22 cellular contexts compared by ENCODE assay signal in the genomic region with DNA sequence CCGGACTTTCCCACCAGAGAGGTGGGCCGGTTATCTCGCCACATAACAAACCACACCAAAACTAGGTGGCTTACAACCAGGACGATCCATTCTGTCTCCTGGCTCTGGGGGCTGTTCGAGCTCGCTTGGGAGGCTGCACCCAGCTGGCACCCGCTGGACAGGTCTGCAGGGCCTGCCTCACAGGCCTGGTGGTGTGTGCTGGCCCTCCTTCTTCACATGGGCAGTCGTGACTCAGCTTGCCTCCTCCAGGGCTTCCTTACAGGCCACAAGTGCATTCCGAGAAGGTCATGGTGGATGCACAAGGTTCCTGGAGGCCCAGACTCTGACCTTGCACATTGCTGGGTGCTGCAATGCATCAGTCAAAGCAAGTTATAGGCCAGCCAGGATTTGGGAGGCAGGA. TPM values are rescaled to one million over a fixed set of nuclear protein-coding genes. Genes with fewer than 3 reads are reported as not detected.
A peak's percentile ranks its signal among the peaks of the same experiment; 100 is the strongest.
DNase-seq lines count a peak whose midpoint lies in the region; ATAC-seq, FAIRE-seq and TF ChIP-seq lines count a peak whose summit lies in the region.
"Had no signal": no experiment of that assay in that cellular context is flagged by ENCODE, and none has a peak within 500 bp of the region (broad histone marks: within the 10 kb centered on the region; RNA-seq: fewer than 3 reads in every experiment).

No MANE protein-coding gene starts in this region.

- no peak overlapping the region for H3K9ac ChIP-seq in H1 (replicated peaks in 1 of 4; ENCODE audit: extremely low read depth in 1 of 4, low read depth in 3 of 4, low read length in 3 of 4)

- intact Hi-C loops in cardiac septum (cut with DNase I): no loop called here
- intact Hi-C loops in Right ventricle myocardium inferior (cut with DNase I): no loop called here
- intact Hi-C loops in left colon (cut with DNase I, micrococcal nuclease): no loop called here

- 0 out of 2 replicates have a peak overlapping the region, but pooled peaks have one; percentile 13 for H2BK20ac ChIP-seq in H1 (ENCODE audit: low read length)

- H4K91ac ChIP-seq in H1 (replicated peaks; ENCODE audit: insufficient read length, low read length): no peak overlapping the region

- no peaks in the 10 kb centered on the region for H3K23me2 ChIP-seq in H1 (ENCODE audit: low read depth, low read length)

- no peak overlapping the region for H3K56ac ChIP-seq in H1 (replicated peaks; ENCODE audit: insufficient read length, low read depth, low read length)

- no peak for ATAC-seq in Right ventricle myocardium inferior
- no peak for ATAC-seq in left colon
- no peak for ATAC-seq in left lobe of liver
- no peak for ATAC-seq in GM18873 (IDR thresholded peaks at IDR 0.05; ENCODE audit: low FRiP score, unreplicated experiment)

- H2BK5ac ChIP-seq in H1 (ENCODE audit: low read depth, low read length): no peak overlapping the region

- no peak for TF ChIP-seq RAD21 in H1 (IDR thresholded peaks at IDR 0.05 in 1 of 2, conservative IDR thresholded peaks at IDR 0.05 in 1 of 2; ENCODE audit: low read depth in 2 of 2, low read length in 2 of 2)

- TF ChIP-seq EP300 in H1 (IDR thresholded peaks at IDR 0.05; ENCODE audit: borderline replicate concordance in 1 of 2, low read depth in 2 of 2, low read length in 2 of 2): no peak

- no peak overlapping the region for H2AK5ac ChIP-seq in H1 (ENCODE audit: low read depth, low read length)

- WGBS in H1 (ENCODE audit: extremely low coverage in 1 of 2, insufficient coverage in 1 of 2, insufficient read length in 1 of 2, insufficient replicate concordance in 2 of 2, low coverage in 1 of 2, low lambda C conversion rate in 2 of 2, missing lambda C conversion rate in 1 of 2), 2 experiments: 91% methylated on average over 9 of the region's 9 CpGs; no CpG with 5 or more reads in 1 of the 2 experiments

- no peak overlapping the region for H3K4me2 ChIP-seq in H1 (ENCODE audit: insufficient read depth in 1 of 2, low read depth in 2 of 2, low read length in 2 of 2)

- H3K4me3 ChIP-seq in H1 (ENCODE audit: extremely low read depth in 1 of 4, insufficient read depth in 2 of 4, low read depth in 3 of 4, low read length in 4 of 4): no peak overlapping the region
- no peak overlapping the region for H3K4me3 ChIP-seq in kidney epithelial cell (ENCODE audit: low read depth, low read length)
- H3K4me3 ChIP-seq: breast epithelium, GM12878, skin epidermis, suprapubic skin had no signal

- TF ChIP-seq POLR2A in H1 (IDR thresholded peaks at IDR 0.05; ENCODE audit: control extremely low read depth in 1 of 2, low read depth in 2 of 2, low read length in 2 of 2): no peak

- no peaks in the 10 kb centered on the region for H3K36me3 ChIP-seq in H1 (ENCODE audit: control insufficient read depth in 2 of 4, insufficient read depth in 4 of 4, low read length in 3 of 4)
- no peaks in the 10 kb centered on the region for H3K36me3 ChIP-seq in kidney epithelial cell (ENCODE audit: control insufficient read depth, insufficient read depth, low read length)
- H3K36me3 ChIP-seq: breast epithelium, suprapubic skin had no signal

- H4K8ac ChIP-seq in H1 (ENCODE audit: extremely low read depth, insufficient read depth, low read length): no peak overlapping the region

- no peak overlapping the region for H2AFZ ChIP-seq in H1 (ENCODE audit: low read length)

- FAIRE-seq in H1 (lab: Jason Lieb, UNC): no peak
- FAIRE-seq: D721Med, GM12878, H54 had no signal

- H2BK120ac ChIP-seq in H1 (replicated peaks; ENCODE audit: low read depth, low read length): no peak overlapping the region

- H3K4ac ChIP-seq in H1 (replicated peaks; ENCODE audit: insufficient read length, low read depth, low read length): no peak overlapping the region

- no peak overlapping the region; the same call in 1 of the 2 replicates for H3K18ac ChIP-seq in H1 (ENCODE audit: extremely low read depth, low read length)

- H4K5ac ChIP-seq in H1 (ENCODE audit: insufficient read length, low read depth, low read length): no peak overlapping the region

- H3K27ac ChIP-seq in H1 (ENCODE audit: low read depth, low read length): no peak overlapping the region
- H3K27ac ChIP-seq: breast epithelium, skin epidermis, suprapubic skin had no signal

- DNase-seq in cardiac septum (ENCODE audit: low spot score) (peak; percentile 20), Right ventricle myocardium inferior (ENCODE audit: missing footprints) (no peak), H1 (ENCODE audit: low read depth in 1 of 2, low spot score in 2 of 2) (no peak), kidney epithelial cell (ENCODE audit: low read depth) (peak; percentile 66), left colon (no peak), left lobe of liver (ENCODE audit: low spot score) (no peak), SW480 (ENCODE audit: low spot score) (no peak)
- DNase-seq: activated CD4-positive, alpha-beta T cell treated with anti-CD3 and anti-CD28 coated beads for 1 hour; CD4-positive, alpha-beta T cell; NCI-H1436 had no signal

- H3K14ac ChIP-seq in H1 (ENCODE audit: insufficient read length): no peak overlapping the region

- no peak overlapping the region; the same call in 1 of the 2 replicates for H2BK15ac ChIP-seq in H1 (ENCODE audit: low read length)

- H2BK12ac ChIP-seq in H1 (ENCODE audit: low read depth, low read length): peak overlapping the region; percentile 39; the same call in 1 of the 2 replicates

- H3K79me1 ChIP-seq in H1 (ENCODE audit: low read depth, low read length): no peaks in the 10 kb centered on the region

- peaks cover 2 to 5% of the 10 kb centered on the region in 2 experiments; a peak in 1 of 4 replicates for H3K9me3 ChIP-seq in H1 (ENCODE audit: insufficient read depth in 2 of 2, low read depth in 1 of 2, low read length in 1 of 2)
- H3K9me3 ChIP-seq: suprapubic skin had no signal

- POLR2A ChIA-PET in H1 (lab: Charles Lee; ENCODE audit: partially characterized antibody): interaction anchor here (1.3 kb wide), 1 partner anchor 16 kb away, joined by 4 read pairs; no protein-coding TSS in a partner anchor

- TF ChIP-seq CTCF in H1 (IDR thresholded peaks at IDR 0.05; ENCODE audit: control extremely low read depth in 1 of 3, insufficient read depth in 1 of 3, low read depth in 1 of 3, low read length in 3 of 3): no peak
- TF ChIP-seq CTCF in kidney epithelial cell (IDR thresholded peaks at IDR 0.05; ENCODE audit: insufficient read depth, low read length, poor library complexity, severe bottlenecking): no peak

- H3K23ac ChIP-seq in H1 (ENCODE audit: insufficient read length): no peak overlapping the region

- peaks cover 0 to 5% (median 0%) of the 10 kb centered on the region in 4 experiments; a peak in 4 of 7 replicates for H3K27me3 ChIP-seq in H1 (replicated peaks in 1 of 4; ENCODE audit: control insufficient read depth in 3 of 4, extremely low read depth in 1 of 4, insufficient read depth in 3 of 4, low read length in 3 of 4)
- no peaks in the 10 kb centered on the region for H3K27me3 ChIP-seq in kidney epithelial cell (ENCODE audit: control insufficient read depth, insufficient read depth, low read length)

- no peaks in the 10 kb centered on the region for H4K20me1 ChIP-seq in H1 (replicated peaks in 1 of 2; ENCODE audit: control insufficient read depth in 1 of 2, insufficient read depth in 2 of 2, low read length in 2 of 2)

- peaks cover 0 to 3% (median 0%) of the 10 kb centered on the region in 4 experiments; a peak in 1 of 7 replicates for H3K4me1 ChIP-seq in H1 (replicated peaks in 1 of 4; ENCODE audit: control insufficient read depth in 3 of 4, insufficient read depth in 4 of 4, low read length in 3 of 4)
- H3K4me1 ChIP-seq: breast epithelium, suprapubic skin had no signal

- H3K79me2 ChIP-seq in H1 (ENCODE audit: control insufficient read depth in 1 of 2, insufficient read depth in 2 of 2, low read length in 2 of 2): no peaks in the 10 kb centered on the region

- CTCF ChIA-PET in H1 (lab: Charles Lee; ENCODE audit: partially characterized antibody): interaction anchor here (0.6 to 8.6 kb wide), 22 partner anchors 11 to 1206 kb away, joined by 3 to 101 read pairs (median 5); a partner anchor contains a TSS

TF ChIP-seq in H1, 55 proteins besides CTCF, POLR2A, EP300 and RAD21:
- no peak for TF ChIP-seq RBBP5 (IDR thresholded peaks at IDR 0.05; ENCODE audit: borderline replicate concordance, low read depth, low read length)
- no peak for TF ChIP-seq KDM5A (IDR thresholded peaks at IDR 0.05; ENCODE audit: low read length)
- TF ChIP-seq JUND (IDR thresholded peaks at IDR 0.05; ENCODE audit: low read length): no peak
- TF ChIP-seq BRCA1 (IDR thresholded peaks at IDR 0.05; ENCODE audit: low read depth, low read length): no peak
- TF ChIP-seq SP2 (IDR thresholded peaks at IDR 0.05; ENCODE audit: low read length): no peak
- no peak for TF ChIP-seq BCL11A (IDR thresholded peaks at IDR 0.05; ENCODE audit: low read depth in 2 of 2, low read length in 2 of 2)
TF ChIP-seq in H1: peak in this region for 0.

RNA-seq across cellular contexts. Expression of a gene that starts 34.2 kb away (rescaled TPM):
- total RNA-seq in cardiac septum: 0.43 TPM
- total RNA-seq in Right ventricle myocardium inferior: 0.24 TPM
- total RNA-seq in H1 (2021; fragmentation: NEBNext Ultra II Directional; extraction: Animal tissue kit (Norgen Biotek cat#: 25700)): not detected in 2 replicates
- 0.05 TPM in 2 replicates for polyA plus RNA-seq in H1 (2011; rRNA removed)
- polyA plus RNA-seq in H1 (2011; cell fraction: cytosol; rRNA removed): 0.08 TPM
- polyA plus RNA-seq in H1 (2011; cell fraction: nucleus; rRNA removed): not detected
- not detected in 4 replicates for polyA plus RNA-seq in H1 (2012, experiment 1 of 2)
- not detected for polyA plus RNA-seq in H1 (2012, experiment 2 of 2)
- polyA plus RNA-seq in H1 (2013, experiment 1 of 2): 0.06 TPM
- polyA plus RNA-seq in H1 (2013, experiment 2 of 2): not detected
- polyA minus RNA-seq in H1 (2011; rRNA and poly(A)+ RNA removed): not detected in 2 replicates
- 0.81 TPM for polyA minus RNA-seq in H1 (2011; cell fraction: cytosol; rRNA and poly(A)+ RNA removed)
- polyA minus RNA-seq in H1 (2011; cell fraction: nucleus; rRNA and poly(A)+ RNA removed): 0.30 TPM
- 0.38 and 0.75 TPM in 2 replicates for total RNA-seq in kidney epithelial cell
- 10 to 100 TPM in 1 of 2 donors, 1 to 10 TPM in 1; 3.0 to 15.2 TPM for total RNA-seq in left colon
- total RNA-seq in left lobe of liver: not detected
- total RNA-seq: activated CD4-positive, alpha-beta memory T cell treated with anti-CD3 and anti-CD28 coated beads, Interleukin-2, amount 10 ng/mL, durations not matched to agents 7 days and 5 days; activated naive CD4-positive, alpha-beta T cell treated with anti-CD3 and anti-CD28 coated beads, Interleukin-2, amount 50 U/mL, for 72 hours; activated T-helper 2 cell treated with anti-CD3 and anti-CD28 coated beads, Interferon-gamma antibody, Interleukin-2, Interleukin-4, amounts not matched to agents 10 μg/mL and 5 μg/mL and 100 μg/mL, durations not matched to agents 14 hours and 24 hours and 36 hours; CD4-positive, alpha-beta T cell; GM12878; lung microvascular endothelial cell; PC-3 had no signal
- polyA plus RNA-seq: GM12878 had no signal

Comparison
In these comparisons a context has a peak if more than half of its experiments do, and no peak if none do; other contexts are left out.
1. DNase-seq: peak in cardiac septum (single experiment) and kidney epithelial cell (single experiment); none in Right ventricle myocardium inferior (single experiment), H1 (0 of 2), left colon (0 of 2), left lobe of liver (single experiment) and SW480 (single experiment).